Comparison of ENCODE assay signal across 10 cellular contexts in the genomic region with DNA sequence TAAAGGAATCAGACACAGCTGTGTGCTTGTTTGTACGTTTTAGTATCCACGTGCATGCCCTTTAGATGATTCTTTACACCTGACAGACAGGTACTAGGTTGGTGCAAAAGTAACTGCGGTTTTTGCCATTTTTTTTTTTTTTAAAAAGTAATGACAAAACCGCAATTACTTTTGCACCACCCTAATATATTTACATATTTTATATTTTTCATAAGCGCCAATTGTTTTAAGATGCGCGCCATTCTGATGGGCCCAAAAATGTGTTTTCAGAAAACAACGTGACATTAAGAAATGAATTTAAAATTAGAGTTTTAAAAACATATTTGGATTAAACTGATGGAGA. TPM values are rescaled to one million over a fixed set of nuclear protein-coding genes. Genes with fewer than 3 reads are reported as not detected.
DNase-seq lines count a peak whose midpoint lies in the region; ATAC-seq, FAIRE-seq and TF ChIP-seq lines count a peak whose summit lies in the region.
"Had no signal": no experiment of that assay in that cellular context is flagged by ENCODE, and none has a peak within 500 bp of the region (broad histone marks: within the 10 kb centered on the region; RNA-seq: fewer than 3 reads in every experiment).

No MANE protein-coding gene starts in this region.

- H3K27me3 Mint-ChIP-seq in naive B cell: no peaks in the 10 kb centered on the region
- peaks cover 31% of the 10 kb centered on the region for H3K27me3 Mint-ChIP-seq in activated naive CD4-positive, alpha-beta T cell treated with anti-CD3 and anti-CD28 coated beads for 36 hours (ENCODE audit: low read depth)

- no peaks in the 10 kb centered on the region for H3K4me1 ChIP-seq in right cardiac atrium (ENCODE audit: control insufficient read depth, insufficient read depth, low read length)
- peaks cover 0 to 3% (median 1%) of the 10 kb centered on the region in 4 experiments; a peak in 2 of 7 replicates for H3K4me1 ChIP-seq in H1 (replicated peaks in 1 of 4; ENCODE audit: control insufficient read depth in 3 of 4, insufficient read depth in 4 of 4, low read length in 3 of 4)
- H3K4me1 ChIP-seq in aorta (ENCODE audit: control insufficient read depth in 1 of 2, insufficient read depth in 2 of 2, low read length in 2 of 2): peaks cover 0 to 2% of the 10 kb centered on the region in 2 donors
- H3K4me1 ChIP-seq in uterus: no peaks in the 10 kb centered on the region

- H3K36me3 ChIP-seq in H1 (ENCODE audit: control insufficient read depth in 2 of 4, insufficient read depth in 4 of 4, low read length in 3 of 4) (no peaks in the 10 kb centered on the region), aorta (ENCODE audit: control insufficient read depth in 1 of 2, insufficient read depth in 2 of 2, low read length in 1 of 2) (no peaks in the 10 kb centered on the region), uterus (no peaks in the 10 kb centered on the region)

- no peak overlapping the region for H2BK20ac ChIP-seq in H1 (ENCODE audit: low read length)

- TF ChIP-seq POLR2A in H1 (IDR thresholded peaks at IDR 0.05; ENCODE audit: control extremely low read depth in 1 of 2, low read depth in 2 of 2, low read length in 2 of 2) (no peak), uterus (IDR thresholded peaks at IDR 0.05) (no peak)

- peak overlapping the region; percentile 91 to 96; a peak in 3 of 4 replicates for H3K4me2 ChIP-seq in H1 (ENCODE audit: insufficient read depth in 1 of 2, low read depth in 2 of 2, low read length in 2 of 2)

- DNase-seq in right cardiac atrium (no peak), left cardiac atrium (no peak), H1 (ENCODE audit: low read depth in 1 of 2, low spot score in 2 of 2) (no peak), naive B cell (no peak), aorta (no peak), uterus (no peak)
- DNase-seq in activated naive CD4-positive, alpha-beta T cell treated with anti-CD3 and anti-CD28 coated beads for 36 hours: no peak

- no peak overlapping the region for H4K91ac ChIP-seq in H1 (replicated peaks; ENCODE audit: insufficient read length, low read length)

- H2BK12ac ChIP-seq in H1 (ENCODE audit: low read depth, low read length): no peak overlapping the region

- no peaks in the 10 kb centered on the region for H3K27me3 ChIP-seq in right cardiac atrium (ENCODE audit: control insufficient read depth, insufficient read depth)
- peaks cover 0 to 6% (median 0%) of the 10 kb centered on the region in 4 experiments; a peak in 1 of 7 replicates for H3K27me3 ChIP-seq in H1 (replicated peaks in 1 of 4; ENCODE audit: control insufficient read depth in 3 of 4, extremely low read depth in 1 of 4, insufficient read depth in 3 of 4, low read length in 3 of 4)
- H3K27me3 ChIP-seq in aorta (ENCODE audit: control insufficient read depth in 1 of 2, insufficient read depth in 2 of 2, low read length in 1 of 2): no peaks in the 10 kb centered on the region
- H3K27me3 ChIP-seq in uterus: no peaks in the 10 kb centered on the region

- no peak overlapping the region for H3K18ac ChIP-seq in H1 (ENCODE audit: extremely low read depth, low read length)

- no peaks in the 10 kb centered on the region for H3K36me3 Mint-ChIP-seq in naive B cell
- no peaks in the 10 kb centered on the region for H3K36me3 Mint-ChIP-seq in activated naive CD4-positive, alpha-beta T cell treated with anti-CD3 and anti-CD28 coated beads for 36 hours (ENCODE audit: low read depth)

- CTCF ChIA-PET in H1 (lab: Charles Lee; ENCODE audit: partially characterized antibody): interaction anchor here (0.8 to 3.0 kb wide), 21 partner anchors 7 to 147 kb away, joined by 3 to 35 read pairs (median 5); no protein-coding TSS in a partner anchor
- CTCF ChIA-PET in activated naive CD4-positive, alpha-beta T cell treated with anti-CD3 and anti-CD28 coated beads for 36 hours (lab: Charles Lee): interaction anchor here (0.6 to 1.1 kb wide), 4 partner anchors 14 to 173 kb away, joined by 3 to 4 read pairs (median 4); no protein-coding TSS in a partner anchor

- H3K9me3 ChIP-seq in right cardiac atrium (ENCODE audit: control insufficient read depth, low read length) (no peaks in the 10 kb centered on the region), H1 (ENCODE audit: insufficient read depth in 2 of 2, low read depth in 1 of 2, low read length in 1 of 2) (no peaks in the 10 kb centered on the region), aorta (ENCODE audit: control insufficient read depth, low read length) (no peaks in the 10 kb centered on the region), uterus (no peaks in the 10 kb centered on the region)

- peaks cover 10% of the 10 kb centered on the region; the same call in 1 of the 2 replicates for H3K23me2 ChIP-seq in H1 (ENCODE audit: low read depth, low read length)

- no peaks in the 10 kb centered on the region for H3K9me3 Mint-ChIP-seq in naive B cell
- H3K9me3 Mint-ChIP-seq in activated naive CD4-positive, alpha-beta T cell treated with anti-CD3 and anti-CD28 coated beads for 36 hours: no peaks in the 10 kb centered on the region
- H3K9me3 Mint-ChIP-seq: activated T-cell treated with anti-CD3 and anti-CD28 coated beads, Interleukin-2, amount 50 U/mL, for 72 hours had no signal

- H3K79me1 ChIP-seq in H1 (ENCODE audit: low read depth, low read length): no peaks in the 10 kb centered on the region

- no peak overlapping the region for H2BK15ac ChIP-seq in H1 (ENCODE audit: low read length)

- no peak overlapping the region for H3K9ac ChIP-seq in H1 (replicated peaks in 1 of 4; ENCODE audit: extremely low read depth in 1 of 4, low read depth in 3 of 4, low read length in 3 of 4)

- no peak overlapping the region for H3K56ac ChIP-seq in H1 (replicated peaks; ENCODE audit: insufficient read length, low read depth, low read length)

- H4K8ac ChIP-seq in H1 (ENCODE audit: extremely low read depth, insufficient read depth, low read length): no peak overlapping the region

- H2BK5ac ChIP-seq in H1 (ENCODE audit: low read depth, low read length): no peak overlapping the region

- no peak overlapping the region for H3K14ac ChIP-seq in H1 (ENCODE audit: insufficient read length)

- peak overlapping the region; percentile 91 for H3K4me3 ChIP-seq in right cardiac atrium (ENCODE audit: low read length)
- peak overlapping the region in 2 of 4 experiments; percentile 73 to 76; a peak in 3 of 8 replicates for H3K4me3 ChIP-seq in H1 (ENCODE audit: extremely low read depth in 1 of 4, insufficient read depth in 2 of 4, low read depth in 3 of 4, low read length in 4 of 4)
- H3K4me3 ChIP-seq in aorta (ENCODE audit: low read length in 2 of 2): peak overlapping the region; percentile 76 to 94
- no peak overlapping the region for H3K4me3 ChIP-seq in uterus

- TF ChIP-seq RAD21 in H1 (IDR thresholded peaks at IDR 0.05 in 1 of 2, conservative IDR thresholded peaks at IDR 0.05 in 1 of 2; ENCODE audit: low read depth in 2 of 2, low read length in 2 of 2): no peak

- TF ChIP-seq EP300 in H1 (IDR thresholded peaks at IDR 0.05; ENCODE audit: borderline replicate concordance in 1 of 2, low read depth in 2 of 2, low read length in 2 of 2): no peak

- H3K4ac ChIP-seq in H1 (replicated peaks; ENCODE audit: insufficient read length, low read depth, low read length): no peak overlapping the region

- H3K27ac Mint-ChIP-seq in naive B cell: peak overlapping the region in 3 of 6 donors; percentile 86 to 91 (median 88)
- H3K27ac Mint-ChIP-seq in activated naive CD4-positive, alpha-beta T cell treated with anti-CD3 and anti-CD28 coated beads for 36 hours: no peak overlapping the region
- H3K27ac Mint-ChIP-seq: activated T-cell treated with anti-CD3 and anti-CD28 coated beads, Interleukin-2, amount 50 U/mL, for 72 hours had no signal

- peaks cover 0 to 3% of the 10 kb centered on the region in 2 experiments for H4K20me1 ChIP-seq in H1 (replicated peaks in 1 of 2; ENCODE audit: control insufficient read depth in 1 of 2, insufficient read depth in 2 of 2, low read length in 2 of 2)

- intact Hi-C loops in right cardiac atrium (cut with DNase I): loop anchor here in 3 of 4 donors (5.0 to 10.0 kb wide), 4 partner anchors 62 to 108 kb away; no protein-coding TSS in a partner anchor
- intact Hi-C loops in left cardiac atrium (cut with DNase I): loop anchor here (5.0 to 10.0 kb wide), 3 partner anchors 70 to 100 kb away; no protein-coding TSS in a partner anchor
- intact Hi-C loops in aorta (cut with DNase I): loop anchor here (5.0 kb wide), 4 partner anchors 60 to 145 kb away; no protein-coding TSS in a partner anchor
- intact Hi-C loops in uterus (cut with DNase I; ENCODE audit: low total_unique reads): no loop called here
- intact Hi-C loops in activated naive CD4-positive, alpha-beta T cell treated with anti-CD3 and anti-CD28 coated beads for 36 hours (cut with micrococcal nuclease): loop anchor here (5.0 kb wide), 3 partner anchors 70 to 105 kb away; no protein-coding TSS in a partner anchor

- no peak overlapping the region for H3K23ac ChIP-seq in H1 (ENCODE audit: insufficient read length)

- no peak for FAIRE-seq in H1 (lab: Jason Lieb, UNC)
- FAIRE-seq: GM12878 had no signal

- H4K5ac ChIP-seq in H1 (ENCODE audit: insufficient read length, low read depth, low read length): no peak overlapping the region

- no peaks in the 10 kb centered on the region for H3K79me2 ChIP-seq in H1 (ENCODE audit: control insufficient read depth in 1 of 2, insufficient read depth in 2 of 2, low read length in 2 of 2)

- TF ChIP-seq CTCF in H1 (IDR thresholded peaks at IDR 0.05; ENCODE audit: control extremely low read depth in 1 of 3, insufficient read depth in 1 of 3, low read depth in 1 of 3, low read length in 3 of 3) (no peak), uterus (IDR thresholded peaks at IDR 0.05) (no peak)

- no peak overlapping the region for H2AK5ac ChIP-seq in H1 (ENCODE audit: low read depth, low read length)

- H3K27ac ChIP-seq in right cardiac atrium (ENCODE audit: low read length) (no peak overlapping the region), H1 (ENCODE audit: low read depth, low read length) (no peak overlapping the region), aorta (ENCODE audit: low read depth in 1 of 2, low read length in 2 of 2) (no peak overlapping the region), uterus (peak overlapping the region in 1 of 2 donors; percentile 94)

- H3K4me1 Mint-ChIP-seq in naive B cell: peaks cover 24 to 35% (median 34%) of the 10 kb centered on the region in 3 donors
- peaks cover 5% of the 10 kb centered on the region for H3K4me1 Mint-ChIP-seq in activated naive CD4-positive, alpha-beta T cell treated with anti-CD3 and anti-CD28 coated beads for 36 hours (ENCODE audit: low read depth)

- WGBS in right cardiac atrium: 49% methylated on average over 8 of the region's 8 CpGs
- 62% methylated on average over 8 of the region's 8 CpGs; no CpG with 5 or more reads in 1 of the 2 experiments for WGBS in H1 (ENCODE audit: extremely low coverage in 1 of 2, insufficient coverage in 1 of 2, insufficient read length in 1 of 2, insufficient replicate concordance in 2 of 2, low coverage in 1 of 2, low lambda C conversion rate in 2 of 2, missing lambda C conversion rate in 1 of 2), 2 experiments
- WGBS in aorta, 2 donors: 49 to 53% methylated on average over 8 of the region's 8 CpGs

- no peak overlapping the region for H2BK120ac ChIP-seq in H1 (replicated peaks; ENCODE audit: low read depth, low read length)

- ATAC-seq in right cardiac atrium (no peak), left cardiac atrium (no peak), naive B cell (ENCODE audit: low read depth in 2 of 2) (no peak), aorta (ENCODE audit: low FRiP score) (no peak), GM18517 (IDR thresholded peaks at IDR 0.05; ENCODE audit: unreplicated experiment) (no peak)

- peak overlapping the region; percentile 91 to 99 (median 94) for H3K4me3 Mint-ChIP-seq in naive B cell
- no peak overlapping the region for H3K4me3 Mint-ChIP-seq in activated naive CD4-positive, alpha-beta T cell treated with anti-CD3 and anti-CD28 coated beads for 36 hours

- no peak overlapping the region for H2AFZ ChIP-seq in H1 (ENCODE audit: low read length)

- POLR2A ChIA-PET in H1 (lab: Charles Lee; ENCODE audit: partially characterized antibody): interaction anchor here (1.0 to 2.5 kb wide), 2 partner anchors 10 to 72 kb away, joined by 4 to 10 read pairs; no protein-coding TSS in a partner anchor

RNA-seq across cellular contexts. Expression of a gene that starts 1.0 kb away (rescaled TPM):
- total RNA-seq in right cardiac atrium (1 to 10 TPM; 7.3 to 9.2 (median 8.6) TPM), left cardiac atrium (10 to 100 TPM; 13.9 to 18.0 TPM), aorta (100 to 1,000 TPM in 1 of 2 donors, 10 to 100 TPM in 1; 63.5 to 101 TPM), uterus (10 to 100 TPM in 2 of 4 donors, 1 to 10 TPM in 2; 4.1 to 32.6 (median 17.9) TPM)
- polyA plus RNA-seq in right cardiac atrium (3.2 TPM), H1 (2011; rRNA removed) (1.4 and 2.2 TPM in 2 replicates), naive B cell (ENCODE audit: low read depth in 6 of 6) (10 to 100 TPM; 39.0 to 91.5 (median 76.4) TPM), aorta (10 to 100 TPM; 20.2 to 22.1 TPM)
- total RNA-seq in H1 (2021; fragmentation: NEBNext Ultra II Directional; extraction: Animal tissue kit (Norgen Biotek cat#: 25700)): 5.2 and 6.2 TPM in 2 replicates
- 1.3 TPM for polyA plus RNA-seq in H1 (2011; cell fraction: cytosol; rRNA removed)
- 5.5 TPM for polyA plus RNA-seq in H1 (2011; cell fraction: nucleus; rRNA removed)
- 0.75 to 2.8 TPM (median 1.8 TPM) in 4 replicates for polyA plus RNA-seq in H1 (2012, experiment 1 of 2)
- polyA plus RNA-seq in H1 (2012, experiment 2 of 2): 0.68 TPM
- 2.2 TPM for polyA plus RNA-seq in H1 (2013, experiment 1 of 2)
- polyA plus RNA-seq in H1 (2013, experiment 2 of 2): 2.1 TPM
- 11.0 and 11.6 TPM in 2 replicates for polyA minus RNA-seq in H1 (2011; rRNA and poly(A)+ RNA removed)
- polyA minus RNA-seq in H1 (2011; cell fraction: cytosol; rRNA and poly(A)+ RNA removed): 4.3 TPM
- 36.1 TPM for polyA minus RNA-seq in H1 (2011; cell fraction: nucleus; rRNA and poly(A)+ RNA removed)
- not detected for total RNA-seq in activated naive CD4-positive, alpha-beta T cell treated with anti-CD3 and anti-CD28 coated beads for 36 hours
- polyA plus RNA-seq: GM12878 had no signal

Comparison
In these comparisons a context has a peak if more than half of its experiments do, and no peak if none do; other contexts are left out.
1. H3K4me3 ChIP-seq: peak in right cardiac atrium (single experiment) and aorta (2 of 2); none in uterus (0 of 2).